ENCODE assay signal across 8 cellular contexts in the genomic region with DNA sequence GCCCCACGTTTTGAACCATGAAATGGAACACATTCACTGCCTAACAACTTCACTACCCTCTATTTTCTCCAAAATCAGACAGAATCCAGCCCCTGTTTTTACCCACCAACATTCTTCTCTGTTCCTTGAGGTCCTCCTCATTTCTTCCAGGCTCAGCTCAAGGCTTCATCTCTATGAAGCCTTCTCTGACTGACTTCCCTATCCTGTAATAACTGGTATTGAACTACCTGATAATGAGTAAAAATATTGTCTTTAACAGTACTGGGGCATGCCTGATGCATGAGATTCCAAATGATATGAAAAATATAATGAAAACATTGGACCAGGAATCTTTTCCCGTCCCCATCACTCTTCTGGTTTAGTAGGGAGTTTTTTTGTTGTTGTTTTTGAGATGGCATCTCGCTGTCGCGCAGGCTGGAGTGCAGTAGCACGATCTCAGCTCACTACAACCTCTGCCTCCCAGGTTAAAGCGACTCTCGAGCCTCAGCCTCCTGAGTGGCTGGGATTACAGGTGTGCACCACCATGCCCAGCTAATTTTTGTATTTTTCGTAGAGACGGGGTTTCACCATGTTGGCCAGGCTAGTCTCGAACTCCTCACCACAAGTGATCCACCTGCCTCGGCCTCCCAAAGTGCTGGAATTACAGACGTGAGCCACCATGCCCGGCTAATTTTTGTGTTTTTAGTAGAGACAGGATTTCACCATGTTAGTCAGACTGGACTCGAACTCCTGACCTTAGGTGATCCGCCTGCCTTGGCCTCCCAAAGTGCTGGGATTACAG. TPM values are rescaled to one million over a fixed set of nuclear protein-coding genes. Genes with fewer than 3 reads are reported as not detected.
A peak's percentile ranks its signal among the peaks of the same experiment; 100 is the strongest.
DNase-seq lines count a peak whose midpoint lies in the region; ATAC-seq, FAIRE-seq and TF ChIP-seq lines count a peak whose summit lies in the region.
"Not testable (repeated sequence)": the region's sequence is repeated elsewhere in the genome, so short reads cannot be mapped to it uniquely, and the experiment has no call there.

No MANE protein-coding gene starts in this region.

- not testable (repeated sequence) for H3K9me3 ChIP-seq in A549; GM23248 (ENCODE audit: low read depth); K562 (replicated peaks; ENCODE audit: control insufficient read depth, insufficient read depth, low read depth, low read length); fibroblast of lung (ENCODE audit: control insufficient read depth, insufficient read depth, low read depth, low read length); gastrocnemius medialis

- not testable (repeated sequence) for TF ChIP-seq POLR2A in A549 (IDR thresholded peaks at IDR 0.05; ENCODE audit: low read length); gastrocnemius medialis (IDR thresholded peaks at IDR 0.05)
- peak; percentile 18 for TF ChIP-seq POLR2A in K562 (conservative IDR thresholded peaks at IDR 0.05)

- WGBS in A549 (ENCODE audit: missing lambda C conversion rate) = 90% methylated on average over 15 of the region's 16 CpGs
- WGBS in GM23248 (ENCODE audit: low coverage in 1 of 2, low lambda C conversion rate in 2 of 2, missing lambda C conversion rate in 2 of 2), 2 experiments = 90 to 92% methylated on average over 16 of the region's 16 CpGs
- WGBS in K562 (ENCODE audit: insufficient coverage, low coverage, missing lambda C conversion rate) = 0% methylated on average over 16 of the region's 16 CpGs

- ATAC-seq in A549; activated CD4-positive, alpha-beta T cell treated with anti-CD3 and anti-CD28 coated beads for 36 hours; gastrocnemius medialis: not testable (repeated sequence)
- ATAC-seq in K562 = 0 out of 3 replicates have a peak, but pooled peaks have one; percentile 3

- H3K79me2 ChIP-seq in GM23248 (ENCODE audit: insufficient read depth) = peaks cover 65% of the 10 kb centered on the region
- H3K79me2 ChIP-seq in K562 (ENCODE audit: control insufficient read depth, insufficient read depth, low read length) = peaks cover 77% of the 10 kb centered on the region
- H3K79me2 ChIP-seq in fibroblast of lung (ENCODE audit: control insufficient read depth, insufficient read depth, low read length) = peaks cover 45% of the 10 kb centered on the region

- TF ChIP-seq EP300 in A549 (IDR thresholded peaks at IDR 0.05); K562 (IDR thresholded peaks at IDR 0.05; ENCODE audit: low read length): not testable (repeated sequence)

- not testable (repeated sequence) for FAIRE-seq in A549 (lab: Jason Lieb, UNC); K562 (lab: Jason Lieb, UNC)

- H3K4me1 ChIP-seq in A549; GM23248 (ENCODE audit: insufficient read depth); fibroblast of lung (ENCODE audit: control insufficient read depth, extremely low read depth, insufficient read depth, low read length): not testable (repeated sequence)
- H3K4me1 ChIP-seq in K562 (replicated peaks in 1 of 2; ENCODE audit: control insufficient read depth in 2 of 2, insufficient read depth in 2 of 2, low read length in 2 of 2) (peaks cover 9 to 20% of the 10 kb centered on the region in 2 experiments; a peak in 3 of 5 replicates), gastrocnemius medialis (peaks cover 31 to 40% of the 10 kb centered on the region in 2 donors)

- not testable (repeated sequence) for DNase-seq in A549 (ENCODE audit: low read depth in 1 of 2, low spot score in 1 of 2); GM23248; activated CD4-positive, alpha-beta T cell treated with anti-CD3 and anti-CD28 coated beads for 36 hours; K562 (ENCODE audit: extremely low read depth in 1 of 4, low spot score in 3 of 4); fibroblast of lung (ENCODE audit: low read depth in 2 of 2); mesothelial cell of epicardium (ENCODE audit: low spot score in 2 of 2, unreplicated experiment in 2 of 2); gastrocnemius medialis
- DNase-seq in NOMO-1 treated with DMSO at 0.1 percent for 48 hours (lab: John Stamatoyannopoulos, UW; ENCODE audit: unreplicated experiment) = peak; percentile 8

- not testable (repeated sequence) for H4K20me1 ChIP-seq in GM23248 (ENCODE audit: insufficient read depth); fibroblast of lung (ENCODE audit: control insufficient read depth, extremely low read depth, insufficient read depth, low read length)
- H4K20me1 ChIP-seq in K562 (replicated peaks; ENCODE audit: control insufficient read depth, insufficient read depth, low read length) = peaks cover 56% of the 10 kb centered on the region

- H3K36me3 Mint-ChIP-seq in activated CD4-positive, alpha-beta T cell treated with anti-CD3 and anti-CD28 coated beads for 36 hours (ENCODE audit: low read depth) = peaks cover 43% of the 10 kb centered on the region
- not testable (repeated sequence) for H3K36me3 Mint-ChIP-seq in mesothelial cell of epicardium

- BruUV-seq in K562 (replicated peaks; lab: Mats Ljungman, UMichigan) = not testable (repeated sequence)

- not testable (repeated sequence) for H3F3A ChIP-seq in GM23248 (ENCODE audit: insufficient read depth)

- TF ChIP-seq CTCF in A549 (IDR thresholded peaks at IDR 0.05); K562 (IDR thresholded peaks at IDR 0.05 in 2 of 3, conservative IDR thresholded peaks at IDR 0.05 in 1 of 3; ENCODE audit: insufficient read depth in 2 of 3, low read depth in 1 of 3, low read length in 3 of 3); fibroblast of lung (conservative IDR thresholded peaks at IDR 0.05 in 1 of 2, IDR thresholded peaks at IDR 0.05 in 1 of 2; ENCODE audit: low read depth in 1 of 2, low read length in 2 of 2); mesothelial cell of epicardium (IDR thresholded peaks at IDR 0.05; ENCODE audit: unreplicated experiment); gastrocnemius medialis (IDR thresholded peaks at IDR 0.05 in 4 of 5, conservative IDR thresholded peaks at IDR 0.05 in 1 of 5): not testable (repeated sequence)

- H3K4me1 Mint-ChIP-seq in activated CD4-positive, alpha-beta T cell treated with anti-CD3 and anti-CD28 coated beads for 36 hours = peaks cover 39% of the 10 kb centered on the region
- H3K4me1 Mint-ChIP-seq in mesothelial cell of epicardium = peaks cover 22% of the 10 kb centered on the region

- H3K4me2 ChIP-seq in A549 = peak overlapping the region; percentile 83
- H3K4me2 ChIP-seq in GM23248 (ENCODE audit: unreplicated experiment) = peak overlapping the region; percentile 94
- peak overlapping the region; percentile 93 for H3K4me2 ChIP-seq in K562 (ENCODE audit: insufficient read depth, low read length)
- peak overlapping the region; percentile 15 for H3K4me2 ChIP-seq in fibroblast of lung (ENCODE audit: extremely low read depth, insufficient read depth, low read length)

- in situ Hi-C loops in GM23248 (cut with MboI) = not testable (repeated sequence)
- in situ Hi-C loops in K562 (cut with MboI) = loop anchor here (5.0 kb wide), 1 partner anchor 112 kb away; no protein-coding TSS in a partner anchor
- in situ Hi-C loops in gastrocnemius medialis (cut with MboI; ENCODE audit: low sequenced_read_pairs in 4 of 4) = loop anchor here in 2 of 4 donors (10.0 to 25.0 kb wide), 2 partner anchors 115 to 432 kb away; a partner anchor contains a TSS

- H3K27me3 Mint-ChIP-seq in activated CD4-positive, alpha-beta T cell treated with anti-CD3 and anti-CD28 coated beads for 36 hours; mesothelial cell of epicardium (ENCODE audit: low read depth): not testable (repeated sequence)

- peak overlapping the region; percentile 95 for H3K4me3 Mint-ChIP-seq in activated CD4-positive, alpha-beta T cell treated with anti-CD3 and anti-CD28 coated beads for 36 hours
- peak overlapping the region; percentile 87 for H3K4me3 Mint-ChIP-seq in mesothelial cell of epicardium

- CTCF ChIA-PET in A549 (lab: Yijun Ruan, JAX) = interaction anchor here (1.9 kb wide), 1 partner anchor 116 kb away, joined by 9 read pairs; no protein-coding TSS in a partner anchor
- CTCF ChIA-PET in activated CD4-positive, alpha-beta T cell treated with anti-CD3 and anti-CD28 coated beads for 36 hours (lab: Charles Lee) = interaction anchor here (0.7 to 1.1 kb wide), 6 partner anchors 9 to 1788 kb away, joined by 3 to 4 read pairs (median 3); no protein-coding TSS in a partner anchor
- CTCF ChIA-PET in K562 (lab: Yijun Ruan, JAX; ENCODE audit: low intra/inter-chr PET ratio) = not testable (repeated sequence)

- not testable (repeated sequence) for TF ChIP-seq RAD21 in A549 (conservative IDR thresholded peaks at IDR 0.05 in 1 of 2, IDR thresholded peaks at IDR 0.05 in 1 of 2); K562 (CRISPR knock-in tag; conservative IDR thresholded peaks at IDR 0.05 in 1 of 2, IDR thresholded peaks at IDR 0.05 in 1 of 2)

- H3K27ac ChIP-seq in A549 (peak overlapping the region in 1 of 2 experiments; percentile 95; a peak in 2 of 6 replicates), K562 (ENCODE audit: extremely low read depth, low read depth, low read length) (peak overlapping the region; percentile 89), gastrocnemius medialis (peak overlapping the region; percentile 89 to 100 (median 98))
- H3K27ac ChIP-seq in GM23248; fibroblast of lung (ENCODE audit: insufficient read depth, low read length): not testable (repeated sequence)

- not testable (repeated sequence) for H2AFZ ChIP-seq in GM23248; K562 (ENCODE audit: low read depth, low read length); fibroblast of lung (ENCODE audit: low read length)

- POLR2A ChIA-PET in A549 (lab: Yijun Ruan, JAX) = not testable (repeated sequence)
- POLR2A ChIA-PET in activated CD4-positive, alpha-beta T cell treated with anti-CD3 and anti-CD28 coated beads for 36 hours (lab: Charles Lee) = interaction anchor here (0.6 to 1.2 kb wide), 4 partner anchors 10 to 129 kb away, joined by 3 to 4 read pairs (median 3); no protein-coding TSS in a partner anchor
- POLR2A ChIA-PET in K562 (lab: Yijun Ruan, JAX) = interaction anchor here (0.7 to 5.2 kb wide), 34 partner anchors 10 to 444 kb away, joined by 3 to 39 read pairs (median 7); a partner anchor contains a TSS

- H3K27ac Mint-ChIP-seq in activated CD4-positive, alpha-beta T cell treated with anti-CD3 and anti-CD28 coated beads for 36 hours = peak overlapping the region; percentile 93
- H3K27ac Mint-ChIP-seq in mesothelial cell of epicardium = peak overlapping the region; percentile 94

- not testable (repeated sequence) for H3K36me3 ChIP-seq in GM23248 (ENCODE audit: low read depth); fibroblast of lung (ENCODE audit: control insufficient read depth, insufficient read depth, low read length)
- peaks cover 49% of the 10 kb centered on the region for H3K36me3 ChIP-seq in K562 (ENCODE audit: control insufficient read depth, insufficient read depth, low read length)
- H3K36me3 ChIP-seq in gastrocnemius medialis = peaks cover 0 to 22% of the 10 kb centered on the region in 2 donors

- not testable (repeated sequence) for H3K9me3 Mint-ChIP-seq in activated CD4-positive, alpha-beta T cell treated with anti-CD3 and anti-CD28 coated beads for 36 hours (ENCODE audit: low read depth); mesothelial cell of epicardium

- not testable (repeated sequence) for H3K9me1 ChIP-seq in K562 (ENCODE audit: control insufficient read depth, insufficient read depth, low read length)

- intact Hi-C loops in activated CD4-positive, alpha-beta T cell treated with anti-CD3 and anti-CD28 coated beads for 36 hours (cut with DNase I, micrococcal nuclease) = loop anchor here (2.0 to 10.0 kb wide), 4 partner anchors 117 to 863 kb away; a partner anchor contains a TSS
- intact Hi-C loops in K562 (cut with micrococcal nuclease) (loop anchor here (1.0 to 10.0 kb wide), 4 partner anchors 28 to 435 kb away; a partner anchor contains a TSS), gastrocnemius medialis (cut with DNase I; ENCODE audit: low total_unique reads) (loop anchor here (5.0 kb wide), 1 partner anchor 787 kb away; a partner anchor contains a TSS)

- not testable (repeated sequence) for H3K27me3 ChIP-seq in GM23248 (replicated peaks; ENCODE audit: insufficient read depth); K562 (ENCODE audit: control insufficient read depth in 2 of 2, insufficient read depth in 2 of 2, low read length in 2 of 2); fibroblast of lung (ENCODE audit: control insufficient read depth, insufficient read depth, low read length); gastrocnemius medialis

- H3K9ac ChIP-seq in GM23248 (peak overlapping the region; percentile 76; the same call in 1 of the 2 replicates), K562 (ENCODE audit: insufficient read depth in 1 of 2, low read depth in 2 of 2, low read length in 2 of 2) (peak overlapping the region; percentile 89 to 100)
- not testable (repeated sequence) for H3K9ac ChIP-seq in fibroblast of lung (ENCODE audit: insufficient read depth, low read length)

- H3K9me2 ChIP-seq in GM23248 (ENCODE audit: insufficient read depth) = not testable (repeated sequence)

- H3K4me3 ChIP-seq in A549 (peak overlapping the region; percentile 98), GM23248 (peak overlapping the region; percentile 96), K562 (peak overlapping the region; percentile 90), fibroblast of lung (replicated peaks in 1 of 4; ENCODE audit: control extremely low read depth in 1 of 4, insufficient read depth in 1 of 4, low read depth in 3 of 4, low read length in 4 of 4) (peak overlapping the region in 2 of 4 experiments; percentile 73 to 88), gastrocnemius medialis (peak overlapping the region; percentile 70 to 98 (median 92))

RNA-seq across cellular contexts. Expression of a gene that starts 2.0 kb away (rescaled TPM):
- polyA plus RNA-seq in A549 (2011; rRNA removed) (146 and 147 TPM in 2 replicates), A549 (2017; fragmentation: RNase III; extraction: RNeasy Plus Mini Kit Qiagen cat#74134 plus additional on column Dnase treatment) (114 to 139 TPM (median 132 TPM) in 3 replicates), GM23248 (2016; fragmentation: Nextera tagmentation; extraction: Ambion mirVana) (64.1 and 64.6 TPM in 2 replicates), K562 (2011; rRNA removed) (521 and 679 TPM in 2 replicates), K562 (2014; fragmentation: Illumina TruSeq; extraction: Trizol) (239 and 256 TPM in 2 replicates), K562 (2014; fragmentation: Nextera tagmentation; extraction: Ambion mirVana) (100 to 1,000 TPM; 149 to 308 TPM), K562 (2014; rRNA removed) (241 and 268 TPM in 2 replicates), fibroblast of lung (99.8 and 118 TPM in 2 replicates)
- 26.7 and 27.6 TPM in 2 replicates for polyA plus RNA-seq in A549 (2012; cell fraction: cytosol; rRNA removed)
- 32.5 and 51.9 TPM in 2 replicates for polyA plus RNA-seq in A549 (2012; cell fraction: nucleus; rRNA removed)
- 174 and 199 TPM in 2 replicates for polyA minus RNA-seq in A549 (2011; rRNA and poly(A)+ RNA removed)
- total RNA-seq in GM23248 (2014; rRNA removed; shearing (Covaris generic)) = 106 and 107 TPM in 2 replicates
- 100 to 1,000 TPM; 373 to 520 TPM for total RNA-seq in activated CD4-positive, alpha-beta T cell treated with anti-CD3 and anti-CD28 coated beads for 36 hours
- 1,487 and 3,369 TPM in 2 replicates for total RNA-seq in K562 (2011; cell fraction: chromatin; rRNA removed; ENCODE audit: low replicate concordance)
- 1,103 and 1,251 TPM in 2 replicates for total RNA-seq in K562 (2011; cell fraction: nucleolus; rRNA removed)
- 1,578 and 1,589 TPM in 2 replicates for total RNA-seq in K562 (2011; cell fraction: nucleoplasm; rRNA removed)
- total RNA-seq in K562 (2014; rRNA removed) (303 and 478 TPM in 2 replicates), K562 (2014; rRNA removed; fragmentation: Illumina TruSeq; extraction: Trizol) (468 and 534 TPM in 2 replicates), K562 (2015; rRNA removed; fragmentation: Illumina TruSeq; extraction: Trizol) (310 and 332 TPM in 2 replicates), K562 (2021) (450 and 470 TPM in 2 replicates), fibroblast of lung (169 and 184 TPM in 2 replicates), mesothelial cell of epicardium (119 to 123 TPM (median 123 TPM) in 3 replicates), gastrocnemius medialis (100 to 1,000 TPM in 1 of 4 donors, 10 to 100 TPM in 3; 23.1 to 162 (median 56.3) TPM)
- 104 and 238 TPM in 2 replicates for polyA plus RNA-seq in K562 (2011; cell fraction: cytosol; rRNA removed)
- polyA plus RNA-seq in K562 (2011; cell fraction: nucleus; rRNA removed) = 454 and 755 TPM in 2 replicates
- polyA plus RNA-seq in K562 (2012) = 166 and 406 TPM in 2 replicates
- polyA minus RNA-seq in K562 (2011; rRNA and poly(A)+ RNA removed) = 2,244 and 2,897 TPM in 2 replicates
- polyA minus RNA-seq in K562 (2011; cell fraction: cytosol; rRNA and poly(A)+ RNA removed) = 425 and 493 TPM in 2 replicates
- polyA minus RNA-seq in K562 (2011; cell fraction: nucleus; rRNA and poly(A)+ RNA removed) = 581 and 964 TPM in 2 replicates
- 76.8 and 87.5 TPM in 2 replicates for polyA plus RNA-seq in fibroblast of lung (2012)
- 34.9 and 39.4 TPM in 2 replicates for polyA minus RNA-seq in fibroblast of lung (ENCODE audit: low replicate concordance)

Comparison
In these comparisons a context has a peak if more than half of its experiments do, and no peak if none do; other contexts are left out.
1. H3K4me2 ChIP-seq: peak in every context shown above with its lines; median percentile 94 in GM23248; 93 in K562; 83 in A549; 15 in fibroblast of lung.